ENCODE assay signal across 28 cellular contexts in genomic region chr12:39946361-39946948, GRCh38.
"Had no signal": no experiment of that assay in that cellular context is flagged by ENCODE, and none has a peak within 500 bp of the region (broad histone marks: within the 10 kb centered on the region; RNA-seq: fewer than 3 reads in every experiment).

No MANE protein-coding gene starts in this region.

- H3K27me3 ChIP-seq: testis, transverse colon had no signal

- DNase-seq: activated CD4-positive, alpha-beta memory T cell treated with anti-CD3 and anti-CD28 coated beads, Interleukin-2, amount 10 ng/mL, durations not matched to agents 7 days and 5 days; activated CD4-positive, alpha-beta T cell treated with anti-CD3 and anti-CD28 coated beads for 1 hour; activated CD4-positive, alpha-beta T cell treated with anti-CD3 and anti-CD28 coated beads, Interleukin-2, amount 10 ng/mL, durations not matched to agents 7 days and 5 days; activated CD8-positive, alpha-beta memory T cell treated with anti-CD3 and anti-CD28 coated beads, Interleukin-2, amount 50 U/mL, for 48 hours; activated gamma-delta T cell treated with Interleukin-2 at 50 U/mL for 16 hours; activated naive CD4-positive, alpha-beta T cell treated with anti-CD3 and anti-CD28 coated beads, Interleukin-2, amount 50 U/mL, for 16 hours; activated T-cell treated with anti-CD3 and anti-CD28 coated beads, Interleukin-2, amount 50 U/mL, for 24 hours; amygdala; dermis blood vessel endothelial cell; effector CD4-positive, alpha-beta T cell; left ventricle myocardium superior; midbrain; natural killer cell; right cardiac atrium; stimulated activated CD4-positive, alpha-beta T cell treated with anti-CD3 and anti-CD28 coated beads, Interleukin-12 subunit alpha, Interleukin-12 subunit beta, amount 100 ng/mL, for 4 hours; stimulated activated CD4-positive, alpha-beta T cell treated with anti-CD3 and anti-CD28 coated beads, Interleukin-4, amount 100 ng/mL, for 1 hour; stimulated activated naive CD8-positive, alpha-beta T cell treated with anti-CD3 and anti-CD28 coated beads, Interleukin-15, Interleukin-2, amounts not matched to agents 100 U/mL and 50 U/mL, for 24 hours; T-helper 9 cell; testis; transverse colon had no signal

- ATAC-seq: activated T-helper 17 cell treated with anti-CD3 and anti-CD28 coated beads, Interleukin-2, amount 50 U/mL, for 72 hours; left ventricle myocardium superior; natural killer cell; right cardiac atrium; stimulated activated naive CD8-positive, alpha-beta T cell treated with anti-CD3 and anti-CD28 coated beads, Interleukin-15, Interleukin-2, amounts not matched to agents 100 U/mL and 50 U/mL, for 24 hours had no signal

- H3K36me3 ChIP-seq: transverse colon had no signal

- H3K4me3 ChIP-seq: skin epidermis, testis, transverse colon had no signal

- FAIRE-seq: colon, endometrium, frontal cortex, islet of Langerhans, TTC549, urothelium cell line had no signal

- H3K9me3 ChIP-seq: testis had no signal

- H3K27ac ChIP-seq: skin epidermis, testis, transverse colon had no signal

- H3K4me1 ChIP-seq: testis, transverse colon had no signal
